In the genomic region with DNA sequence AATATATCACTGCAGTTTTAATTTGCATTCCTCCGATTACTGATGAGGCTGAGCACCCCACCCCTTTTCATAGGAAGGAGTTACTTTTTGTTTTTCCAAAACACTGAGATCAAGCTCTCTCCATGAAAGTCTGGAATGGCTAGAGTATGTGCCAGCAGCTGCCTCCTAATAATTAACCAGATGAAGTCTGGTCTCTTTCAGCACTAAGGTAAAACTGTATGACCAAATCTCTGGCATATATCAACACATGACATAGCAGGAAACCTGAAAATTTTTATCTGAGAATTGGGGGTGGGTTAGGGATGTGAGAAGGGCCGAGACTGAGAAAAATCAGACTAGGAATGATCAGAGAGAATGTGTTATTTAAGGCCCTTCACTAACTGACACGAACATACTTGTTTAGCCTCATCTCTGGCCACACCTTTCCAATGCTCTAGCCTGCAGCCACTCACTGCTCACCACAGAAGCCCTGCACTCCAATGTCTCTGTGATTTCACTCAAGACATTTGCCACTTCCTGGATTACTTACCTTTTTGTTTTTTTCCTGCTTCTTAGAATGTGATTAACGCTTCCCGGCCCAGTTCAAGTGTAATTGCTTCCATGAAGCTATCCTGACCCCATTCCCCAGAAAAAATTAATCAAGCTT, we compare ENCODE assay signal across 9 cellular contexts. TPM values are rescaled to one million over a fixed set of nuclear protein-coding genes. Genes with fewer than 3 reads are reported as not detected.
DNase-seq lines count a peak whose midpoint lies in the region; ATAC-seq and TF ChIP-seq lines count a peak whose summit lies in the region.
"Had no signal": no experiment of that assay in that cellular context is flagged by ENCODE, and none has a peak within 500 bp of the region (broad histone marks: within the 10 kb centered on the region; RNA-seq: fewer than 3 reads in every experiment).

No MANE protein-coding gene starts in this region.

- H3F3A ChIP-seq in GM23338 (replicated peaks; ENCODE audit: low read depth): peaks cover 6% of the 10 kb centered on the region; the same call in 1 of the 2 replicates
- H3F3A ChIP-seq in PC-9 (ENCODE audit: insufficient read depth, low read depth): peaks cover 4% of the 10 kb centered on the region; the same call in 1 of the 2 replicates

- CTCF ChIA-PET in WTC11 (lab: Charles Lee): interaction anchor here (0.6 to 0.7 kb wide), 2 partner anchors 10 to 159 kb away, joined by 3 to 4 read pairs; no protein-coding TSS in a partner anchor
- CTCF ChIA-PET in PC-9 (lab: Charles Lee): no interaction called here

- BruUV-seq in PC-9 (replicated peaks; lab: Mats Ljungman, UMichigan): no TSS peak

- ATAC-seq in GM23338 (no peak), WTC11 (no peak), GM18520 (IDR thresholded peaks at IDR 0.05; ENCODE audit: unreplicated experiment) (no peak), GM21447 (IDR thresholded peaks at IDR 0.05; ENCODE audit: unreplicated experiment) (no peak)

- H3K36me3 ChIP-seq in GM23338 (ENCODE audit: insufficient read depth) (no peaks in the 10 kb centered on the region), fibroblast of lung (ENCODE audit: control insufficient read depth, insufficient read depth, low read length) (no peaks in the 10 kb centered on the region), PC-9 (ENCODE audit: low read depth) (no peaks in the 10 kb centered on the region)

- H3K9me3 ChIP-seq in fibroblast of lung (ENCODE audit: control insufficient read depth, insufficient read depth, low read depth, low read length) (no peaks in the 10 kb centered on the region), PC-9 (ENCODE audit: insufficient read depth, low read depth) (no peaks in the 10 kb centered on the region)

- H3K27me3 ChIP-seq in GM23338 (ENCODE audit: insufficient read depth) (no peaks in the 10 kb centered on the region), fibroblast of lung (ENCODE audit: control insufficient read depth, insufficient read depth, low read length) (no peaks in the 10 kb centered on the region), PC-9 (ENCODE audit: insufficient read depth, low read depth) (no peaks in the 10 kb centered on the region)

- no peak overlapping the region for H3K4me3 ChIP-seq in GM23338
- no peak overlapping the region for H3K4me3 ChIP-seq in fibroblast of lung (replicated peaks in 1 of 4; ENCODE audit: control extremely low read depth in 1 of 4, insufficient read depth in 1 of 4, low read depth in 3 of 4, low read length in 4 of 4)
- H3K4me3 ChIP-seq in PC-9: no peak overlapping the region

- peaks cover 12% of the 10 kb centered on the region for H4K20me1 ChIP-seq in GM23338 (replicated peaks; ENCODE audit: insufficient read depth)
- H4K20me1 ChIP-seq in fibroblast of lung (ENCODE audit: control insufficient read depth, extremely low read depth, insufficient read depth, low read length): no peaks in the 10 kb centered on the region
- H4K20me1 ChIP-seq in PC-9 (ENCODE audit: insufficient read depth): peaks cover 8% of the 10 kb centered on the region

- intact Hi-C loops in PC-9 (cut with micrococcal nuclease; ENCODE audit: unreplicated experiment): no loop called here

- no peak for DNase-seq in GM23338 (ENCODE audit: low spot score)
- no peak for DNase-seq in WTC11 (ENCODE audit: low spot score)
- DNase-seq in fibroblast of lung (ENCODE audit: low read depth in 2 of 2): no peak
- no peak for DNase-seq in progenitor cell of endocrine pancreas (ENCODE audit: low spot score, unreplicated experiment)
- DNase-seq in PC-9: no peak
- DNase-seq in GOT3 (lab: John Stamatoyannopoulos, UW): no peak

- no peak for TF ChIP-seq CTCF in GM23338 (conservative IDR thresholded peaks at IDR 0.05; ENCODE audit: low read depth in 2 of 2)
- no peak for TF ChIP-seq CTCF in WTC11 (IDR thresholded peaks at IDR 0.05)
- TF ChIP-seq CTCF in fibroblast of lung (conservative IDR thresholded peaks at IDR 0.05 in 1 of 2, IDR thresholded peaks at IDR 0.05 in 1 of 2; ENCODE audit: low read depth in 1 of 2, low read length in 2 of 2): no peak
- no peak for TF ChIP-seq CTCF in progenitor cell of endocrine pancreas (IDR thresholded peaks at IDR 0.05; ENCODE audit: unreplicated experiment)
- TF ChIP-seq CTCF in PC-9 (conservative IDR thresholded peaks at IDR 0.05): no peak

- H3K4me3 Mint-ChIP-seq in GM23338 (no peak overlapping the region), WTC11 (no peak overlapping the region), progenitor cell of endocrine pancreas (ENCODE audit: low read depth) (no peak overlapping the region)

- no peak overlapping the region for H2AFZ ChIP-seq in GM23338
- H2AFZ ChIP-seq in fibroblast of lung (ENCODE audit: low read length): no peak overlapping the region
- no peak overlapping the region for H2AFZ ChIP-seq in PC-9

- H3K36me3 Mint-ChIP-seq in GM23338 (ENCODE audit: low read depth) (peaks cover 8% of the 10 kb centered on the region; the same call in 2 of the 3 replicates), WTC11 (peaks cover 8% of the 10 kb centered on the region), progenitor cell of endocrine pancreas (ENCODE audit: insufficient read depth) (peaks cover 1% of the 10 kb centered on the region)

- H3K4me2 ChIP-seq in GM23338 (no peak overlapping the region), fibroblast of lung (ENCODE audit: extremely low read depth, insufficient read depth, low read length) (peak overlapping the region; percentile 25), PC-9 (no peak overlapping the region)
- H3K4me2 ChIP-seq: KMS-11 had no signal

- no peaks in the 10 kb centered on the region for H3K9me2 ChIP-seq in GM23338 (ENCODE audit: insufficient read depth)
- H3K9me2 ChIP-seq in PC-9 (ENCODE audit: insufficient read depth): no peaks in the 10 kb centered on the region

- H3K4me1 ChIP-seq in GM23338 (ENCODE audit: insufficient read depth) (no peaks in the 10 kb centered on the region), fibroblast of lung (ENCODE audit: control insufficient read depth, extremely low read depth, insufficient read depth, low read length) (no peaks in the 10 kb centered on the region), PC-9 (replicated peaks; ENCODE audit: insufficient read depth) (no peaks in the 10 kb centered on the region)

- no peaks in the 10 kb centered on the region for H3K9me3 Mint-ChIP-seq in GM23338
- peaks cover 5% of the 10 kb centered on the region for H3K9me3 Mint-ChIP-seq in WTC11
- no peaks in the 10 kb centered on the region for H3K9me3 Mint-ChIP-seq in progenitor cell of endocrine pancreas (ENCODE audit: low read depth)

- H3K27ac Mint-ChIP-seq in GM23338 (no peak overlapping the region; the same call in 1 of the 2 replicates), WTC11 (peak overlapping the region; percentile 51), progenitor cell of endocrine pancreas (peak overlapping the region; percentile 22)

- peaks cover 52% of the 10 kb centered on the region for H3K79me2 ChIP-seq in GM23338 (replicated peaks; ENCODE audit: insufficient read depth)
- peaks cover 51% of the 10 kb centered on the region for H3K79me2 ChIP-seq in fibroblast of lung (ENCODE audit: control insufficient read depth, insufficient read depth, low read length)
- peaks cover 17% of the 10 kb centered on the region for H3K79me2 ChIP-seq in PC-9 (ENCODE audit: low read depth)

- H3K4me1 Mint-ChIP-seq in GM23338 (peaks cover 6% of the 10 kb centered on the region; the same call in 2 of the 3 replicates), WTC11 (peaks cover 9% of the 10 kb centered on the region), progenitor cell of endocrine pancreas (ENCODE audit: low read depth) (peaks cover 14% of the 10 kb centered on the region)

- H3K27ac ChIP-seq in GM23338 (ENCODE audit: low read depth) (peak overlapping the region; percentile 74; the same call in 1 of the 2 replicates), fibroblast of lung (ENCODE audit: insufficient read depth, low read length) (no peak overlapping the region), PC-9 (no peak overlapping the region)
- H3K27ac ChIP-seq: KMS-11 had no signal

- no peak overlapping the region for H3K9ac ChIP-seq in fibroblast of lung (ENCODE audit: insufficient read depth, low read length)
- H3K9ac ChIP-seq: KMS-11 had no signal

- POLR2A ChIA-PET in WTC11 (lab: Charles Lee): no interaction called here
- POLR2A ChIA-PET in PC-9 (lab: Charles Lee; ENCODE audit: unreplicated experiment): no interaction called here

- H3K27me3 Mint-ChIP-seq in GM23338 (ENCODE audit: insufficient read depth, low read depth, poor library complexity): peaks cover 3% of the 10 kb centered on the region
- no peaks in the 10 kb centered on the region for H3K27me3 Mint-ChIP-seq in WTC11 (ENCODE audit: low read depth)
- H3K27me3 Mint-ChIP-seq in progenitor cell of endocrine pancreas: no peaks in the 10 kb centered on the region

TF ChIP-seq in GM23338, 12 proteins besides CTCF, POLR2A, EP300 and RAD21 (continues in another document):
- TF ChIP-seq, protein P1, sequence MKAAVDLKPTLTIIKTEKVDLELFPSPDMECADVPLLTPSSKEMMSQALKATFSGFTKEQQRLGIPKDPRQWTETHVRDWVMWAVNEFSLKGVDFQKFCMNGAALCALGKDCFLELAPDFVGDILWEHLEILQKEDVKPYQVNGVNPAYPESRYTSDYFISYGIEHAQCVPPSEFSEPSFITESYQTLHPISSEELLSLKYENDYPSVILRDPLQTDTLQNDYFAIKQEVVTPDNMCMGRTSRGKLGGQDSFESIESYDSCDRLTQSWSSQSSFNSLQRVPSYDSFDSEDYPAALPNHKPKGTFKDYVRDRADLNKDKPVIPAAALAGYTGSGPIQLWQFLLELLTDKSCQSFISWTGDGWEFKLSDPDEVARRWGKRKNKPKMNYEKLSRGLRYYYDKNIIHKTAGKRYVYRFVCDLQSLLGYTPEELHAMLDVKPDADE (IDR thresholded peaks at IDR 0.05): no peak
- no peak for TF ChIP-seq EZH2phosphoT487 (IDR thresholded peaks at IDR 0.05; ENCODE audit: unreplicated experiment)

TF ChIP-seq in WTC11, 78 proteins besides CTCF, POLR2A, EP300 and RAD21 (continues in another document):
- TF ChIP-seq NR2C2 (CRISPR knock-in tag; IDR thresholded peaks at IDR 0.05) (no peak), ZNF138 (CRISPR knock-in tag; conservative IDR thresholded peaks at IDR 0.05) (no peak)

RNA-seq across cellular contexts. Expression of a gene that starts 34.7 kb away (rescaled TPM):
- 37.2 and 40.9 TPM in 2 replicates for total RNA-seq in GM23338 (2014; rRNA removed; shearing (Covaris generic))
- polyA plus RNA-seq in GM23338 (2016; fragmentation: Nextera tagmentation; extraction: Ambion mirVana) (89.5 and 95.6 TPM in 2 replicates), fibroblast of lung (55.5 and 66.9 TPM in 2 replicates)
- total RNA-seq in WTC11 (2021) (90.1 to 104 TPM (median 92.8 TPM) in 3 replicates), fibroblast of lung (16.7 and 26.3 TPM in 2 replicates), progenitor cell of endocrine pancreas (74.6 and 76.9 TPM in 2 replicates), PC-9 (2021) (96.5 and 134 TPM in 2 replicates)
- 57.3 and 72.1 TPM in 2 replicates for polyA plus RNA-seq in fibroblast of lung (2012)
- 183 and 186 TPM in 2 replicates for polyA minus RNA-seq in fibroblast of lung (ENCODE audit: low replicate concordance)
